ENCODE assay signal across 22 cellular contexts in genomic region chr3:182234881-182235280, GRCh38.
DNase-seq lines count a peak whose midpoint lies in the region; ATAC-seq, FAIRE-seq and TF ChIP-seq lines count a peak whose summit lies in the region.
"Had no signal": no experiment of that assay in that cellular context is flagged by ENCODE, and none has a peak within 500 bp of the region (broad histone marks: within the 10 kb centered on the region; RNA-seq: fewer than 3 reads in every experiment).

No MANE protein-coding gene starts in this region.

- TF ChIP-seq EP300 in gastroesophageal sphincter (IDR thresholded peaks at IDR 0.05) (no peak), tibial nerve (IDR thresholded peaks at IDR 0.05) (no peak)

- H3K36me3 ChIP-seq in bronchial epithelial cell (ENCODE audit: control insufficient read depth, insufficient read depth, low read length) = no peaks in the 10 kb centered on the region
- no peaks in the 10 kb centered on the region for H3K36me3 ChIP-seq in gastroesophageal sphincter
- H3K36me3 ChIP-seq in tibial nerve = no peaks in the 10 kb centered on the region

- peak overlapping the region; percentile 37 for H3K27ac ChIP-seq in VCaP
- peak overlapping the region in 2 of 4 donors; percentile 3 to 8 for H3K27ac ChIP-seq in gastroesophageal sphincter
- peak overlapping the region; percentile 22 to 80 (median 52) for H3K27ac ChIP-seq in tibial nerve
- H3K27ac ChIP-seq: HL-60, KMS-11, SK-N-MC had no signal

- H3K9me3 ChIP-seq in gastroesophageal sphincter (no peaks in the 10 kb centered on the region), tibial nerve (no peaks in the 10 kb centered on the region)

- H3K27me3 ChIP-seq in bronchial epithelial cell (ENCODE audit: control insufficient read depth, insufficient read depth, low read length) (no peaks in the 10 kb centered on the region), gastroesophageal sphincter (no peaks in the 10 kb centered on the region), tibial nerve (no peaks in the 10 kb centered on the region)

- no peak for TF ChIP-seq POLR2A in gastroesophageal sphincter (IDR thresholded peaks at IDR 0.05)
- no peak for TF ChIP-seq POLR2A in tibial nerve (IDR thresholded peaks at IDR 0.05)

- H3K4me3 ChIP-seq in bronchial epithelial cell (ENCODE audit: low read depth, low read length) (no peak overlapping the region), gastroesophageal sphincter (no peak overlapping the region), tibial nerve (no peak overlapping the region)
- H3K4me3 ChIP-seq: SK-N-MC had no signal

- peak; percentile 53 for DNase-seq in bronchial epithelial cell (ENCODE audit: low read depth)
- DNase-seq in tibial nerve (ENCODE audit: low spot score in 2 of 2) = no peak
- no peak for DNase-seq in OCI-M2 (lab: John Stamatoyannopoulos, UW; ENCODE audit: unreplicated experiment)
- no peak for DNase-seq in GOT3 (lab: John Stamatoyannopoulos, UW)
- no peak for DNase-seq in NCI-H2227 treated with DMSO at 0.1 percent for 48 hours (lab: John Stamatoyannopoulos, UW)
- DNase-seq: CD4-positive, alpha-beta memory T cell; COR-L47; DMS53; H7; NCI-H1048; NCI-H1417; NCI-H1694; NCI-H2029 treated with DMSO at 0.1 percent for 48 hours; NCI-H526 treated with DMSO at 0.1 percent for 48 hours; SIG-M5 had no signal

- no peak for TF ChIP-seq CTCF in VCaP (conservative IDR thresholded peaks at IDR 0.05)
- no peak for TF ChIP-seq CTCF in bronchial epithelial cell (IDR thresholded peaks at IDR 0.05; ENCODE audit: insufficient read depth, low read length, severe bottlenecking)
- no peak for TF ChIP-seq CTCF in gastroesophageal sphincter (IDR thresholded peaks at IDR 0.05)
- no peak for TF ChIP-seq CTCF in tibial nerve (IDR thresholded peaks at IDR 0.05)

- no peaks in the 10 kb centered on the region for H3K4me1 ChIP-seq in gastroesophageal sphincter
- H3K4me1 ChIP-seq in tibial nerve = peaks cover 0 to 11% (median 4%) of the 10 kb centered on the region in 4 donors

- peak; percentile 31 for ATAC-seq in gastroesophageal sphincter
- ATAC-seq: Panc1 had no signal

- no peak for FAIRE-seq in bronchial epithelial cell (lab: Jason Lieb, UNC)
- FAIRE-seq: GM18507 had no signal

- 32 to 72% methylated on average over 2 of the region's 2 CpGs for WGBS in gastroesophageal sphincter (ENCODE audit: low coverage in 1 of 2), 2 donors
- WGBS in tibial nerve, 2 donors = 33 to 55% methylated on average over 2 of the region's 2 CpGs
